In the genomic region with DNA sequence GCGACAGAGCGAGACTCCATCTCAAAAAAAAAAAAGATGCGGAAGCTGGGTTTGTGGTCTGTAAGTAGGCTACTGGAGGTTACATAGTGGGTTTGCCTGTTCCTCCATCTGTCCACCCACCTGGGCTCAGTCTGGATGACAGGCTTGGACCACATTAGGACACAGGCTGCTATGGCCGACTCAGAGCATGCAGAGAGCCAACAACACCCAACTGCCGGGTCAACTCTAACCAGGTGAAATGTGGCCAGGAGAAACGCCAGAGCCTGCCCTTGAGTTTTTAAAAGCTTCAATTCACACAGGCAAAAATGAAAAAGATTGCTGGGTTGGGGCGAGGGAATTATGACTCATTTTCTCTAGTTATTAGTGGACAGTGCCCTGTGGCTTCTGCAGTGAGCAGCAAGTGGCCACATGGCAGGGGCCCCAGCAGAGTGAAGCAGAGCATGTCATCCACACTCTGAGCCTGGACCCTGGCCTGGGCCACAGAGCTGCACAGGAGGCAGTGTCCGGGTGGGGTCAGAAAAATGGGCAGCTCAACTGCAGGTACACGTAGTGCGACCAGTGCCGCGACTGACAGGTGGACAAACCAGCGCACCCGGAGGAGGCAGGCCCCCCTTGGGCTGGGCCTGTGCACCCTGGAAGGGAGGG, we compare ENCODE assay signal across 9 cellular contexts.
A peak's percentile ranks its signal among the peaks of the same experiment; 100 is the strongest.
DNase-seq lines count a peak whose midpoint lies in the region; ATAC-seq and FAIRE-seq lines count a peak whose summit lies in the region.
"Had no signal": no experiment of that assay in that cellular context is flagged by ENCODE, and none has a peak within 500 bp of the region (broad histone marks: within the 10 kb centered on the region; RNA-seq: fewer than 3 reads in every experiment).

No MANE protein-coding gene starts in this region.

- FAIRE-seq in GM18507 (lab: Jason Lieb, UNC): peak; percentile 56
- FAIRE-seq in frontal cortex (lab: Jason Lieb, UNC): no peak

- ATAC-seq in GM21360 (IDR thresholded peaks at IDR 0.05; ENCODE audit: unreplicated experiment): peak; percentile 51
- peak; percentile 55 for ATAC-seq in HG03095 (IDR thresholded peaks at IDR 0.05; ENCODE audit: unreplicated experiment)
- ATAC-seq in HG02970 (IDR thresholded peaks at IDR 0.05; ENCODE audit: low FRiP score, unreplicated experiment): no peak

- peak; percentile 50 for DNase-seq in GM18507 (ENCODE audit: extremely low spot score, insufficient read length, low read depth)
- DNase-seq in germinal center (ENCODE audit: low spot score): peak; percentile 14
- no peak for DNase-seq in 8988T
- DNase-seq in frontal cortex (ENCODE audit: low spot score in 2 of 2): no peak
- DNase-seq in iPS-NIHi11 (ENCODE audit: low spot score): no peak
- DNase-seq: NCI-H2107 had no signal

Comparison
In these comparisons a context has a peak if more than half of its experiments do, and no peak if none do; other contexts are left out.
1. DNase-seq: peak in GM18507 (single experiment) and germinal center (single experiment); none in 8988T (single experiment), frontal cortex (0 of 2) and iPS-NIHi11 (single experiment).